Comparison of ENCODE assay signal across 19 cellular contexts in the genomic region with DNA sequence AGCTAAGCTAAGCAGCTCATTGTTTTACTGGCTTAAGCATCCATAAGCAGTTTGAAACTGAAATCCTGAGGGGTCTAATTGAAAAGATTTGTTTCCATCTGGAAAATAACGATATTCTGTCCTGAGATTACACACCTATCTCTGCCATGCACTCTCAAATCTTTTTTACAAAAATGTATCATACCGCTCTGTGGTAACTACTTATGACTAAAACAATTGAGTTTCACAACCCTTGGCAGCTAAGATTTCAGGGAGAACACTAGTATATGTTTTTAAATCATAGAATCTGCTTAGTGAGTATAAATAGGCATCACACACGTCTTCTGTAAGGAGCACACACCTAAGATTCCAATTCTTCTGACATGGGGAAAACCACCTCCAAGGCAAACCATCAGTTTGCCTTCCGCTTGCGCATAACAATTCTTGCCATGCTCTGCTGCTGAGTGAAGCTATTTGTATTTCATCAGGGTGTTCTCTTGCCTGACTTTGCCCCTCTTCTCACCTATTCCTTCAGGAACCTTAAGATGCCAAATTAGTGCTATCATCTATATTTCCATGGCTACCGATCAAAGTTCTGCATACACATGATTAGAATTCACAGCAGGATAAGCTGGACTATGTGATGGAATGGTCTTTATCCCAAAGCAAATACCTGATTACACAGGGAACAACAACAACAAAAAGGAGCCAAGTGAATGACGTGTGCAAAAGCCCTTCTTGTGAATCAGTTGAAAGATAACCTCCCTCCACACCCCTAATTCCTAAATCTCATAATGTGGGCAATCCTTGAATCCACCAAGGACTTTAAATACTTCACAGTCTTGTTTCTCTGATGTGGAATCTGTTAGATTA. TPM values are rescaled to one million over a fixed set of nuclear protein-coding genes. Genes with fewer than 3 reads are reported as not detected.
DNase-seq lines count a peak whose midpoint lies in the region; ATAC-seq and TF ChIP-seq lines count a peak whose summit lies in the region.
"Had no signal": no experiment of that assay in that cellular context is flagged by ENCODE, and none has a peak within 500 bp of the region (broad histone marks: within the 10 kb centered on the region; RNA-seq: fewer than 3 reads in every experiment).

No MANE protein-coding gene starts in this region.

- ATAC-seq in stimulated activated effector memory CD8-positive, alpha-beta T cell treated with anti-CD3 and anti-CD28 coated beads, Interleukin-12 subunit alpha, Interleukin-12 subunit beta, amount 100 ng/mL, for 72 hours, result peak; percentile 70
- ATAC-seq: A549, GM12878, HepG2, PC-3 had no signal

- H3K36me3 ChIP-seq in breast epithelium, result no peaks in the 10 kb centered on the region
- peaks cover 13 to 18% of the 10 kb centered on the region in 2 donors for H3K36me3 ChIP-seq in ascending aorta

- H3K27me3 ChIP-seq in breast epithelium, result no peaks in the 10 kb centered on the region
- H3K27me3 ChIP-seq in ascending aorta, result no peaks in the 10 kb centered on the region
- H3K27me3 ChIP-seq: MG63 had no signal

- H3K4me3 ChIP-seq in breast epithelium (no peak overlapping the region), fibroblast of pulmonary artery (replicated peaks; ENCODE audit: low read depth, low read length) (no peak overlapping the region), ascending aorta (no peak overlapping the region)
- H3K4me3 ChIP-seq: A549, GM12878, MG63 had no signal

- TF ChIP-seq POLR2A in breast epithelium (IDR thresholded peaks at IDR 0.05), result no peak

- H3K9me3 ChIP-seq in breast epithelium (no peaks in the 10 kb centered on the region), ascending aorta (no peaks in the 10 kb centered on the region)
- H3K9me3 ChIP-seq: A549, MG63 had no signal

- CTCF ChIA-PET in MCF 10A (lab: Yijun Ruan, JAX), result no interaction called here

- no peak overlapping the region for H3K27ac ChIP-seq in breast epithelium
- H3K27ac ChIP-seq in ascending aorta, result no peak overlapping the region
- H3K27ac ChIP-seq: A549, KMS-11 had no signal

- no peaks in the 10 kb centered on the region for H3K4me1 ChIP-seq in breast epithelium
- no peaks in the 10 kb centered on the region for H3K4me1 ChIP-seq in ascending aorta
- H3K4me1 ChIP-seq: A549 had no signal

- H3K9me3 Mint-ChIP-seq in MCF 10A (ENCODE audit: unreplicated experiment), result no peaks in the 10 kb centered on the region
- no peaks in the 10 kb centered on the region for H3K9me3 Mint-ChIP-seq in stimulated activated effector memory CD8-positive, alpha-beta T cell treated with anti-CD3 and anti-CD28 coated beads, Interleukin-12 subunit alpha, Interleukin-12 subunit beta, amount 100 ng/mL, for 72 hours
- H3K9me3 Mint-ChIP-seq: CD4-positive, CD25-positive, alpha-beta regulatory T cell had no signal

- POLR2A ChIA-PET in MCF 10A (lab: Yijun Ruan, JAX), result no interaction called here

- H3K36me3 Mint-ChIP-seq in MCF 10A (ENCODE audit: insufficient read depth, unreplicated experiment), result peaks cover 32% of the 10 kb centered on the region
- peaks cover 23% of the 10 kb centered on the region for H3K36me3 Mint-ChIP-seq in stimulated activated effector memory CD8-positive, alpha-beta T cell treated with anti-CD3 and anti-CD28 coated beads, Interleukin-12 subunit alpha, Interleukin-12 subunit beta, amount 100 ng/mL, for 72 hours

- no TSS peak for BruUV-seq in MCF 10A (replicated peaks; lab: Mats Ljungman, UMichigan)

- H3K27me3 Mint-ChIP-seq in MCF 10A (ENCODE audit: insufficient read depth, unreplicated experiment), result no peaks in the 10 kb centered on the region
- H3K27me3 Mint-ChIP-seq: CD4-positive, CD25-positive, alpha-beta regulatory T cell had no signal

- intact Hi-C loops in MCF 10A (cut with micrococcal nuclease) (no loop called here), breast epithelium (cut with DNase I; ENCODE audit: low total_unique reads) (no loop called here), ascending aorta (cut with DNase I) (no loop called here)

- no peak overlapping the region for H3K27ac Mint-ChIP-seq in MCF 10A (ENCODE audit: low read depth, unreplicated experiment)
- no peak overlapping the region for H3K27ac Mint-ChIP-seq in stimulated activated effector memory CD8-positive, alpha-beta T cell treated with anti-CD3 and anti-CD28 coated beads, Interleukin-12 subunit alpha, Interleukin-12 subunit beta, amount 100 ng/mL, for 72 hours

- H3K4me1 Mint-ChIP-seq in MCF 10A (ENCODE audit: insufficient read depth, unreplicated experiment), result no peaks in the 10 kb centered on the region
- H3K4me1 Mint-ChIP-seq in stimulated activated effector memory CD8-positive, alpha-beta T cell treated with anti-CD3 and anti-CD28 coated beads, Interleukin-12 subunit alpha, Interleukin-12 subunit beta, amount 100 ng/mL, for 72 hours, result no peaks in the 10 kb centered on the region

- in situ Hi-C loops in GM13977 (cut with MboI; ENCODE audit: low pct_unique_long_range_greater_than_20kb, low sequenced_read_pairs, unreplicated experiment), result no loop called here

- H3K4me3 Mint-ChIP-seq in MCF 10A (ENCODE audit: unreplicated experiment), result no peak overlapping the region
- no peak overlapping the region for H3K4me3 Mint-ChIP-seq in stimulated activated effector memory CD8-positive, alpha-beta T cell treated with anti-CD3 and anti-CD28 coated beads, Interleukin-12 subunit alpha, Interleukin-12 subunit beta, amount 100 ng/mL, for 72 hours
- H3K4me3 Mint-ChIP-seq: CD4-positive, CD25-positive, alpha-beta regulatory T cell had no signal

- no peak for TF ChIP-seq CTCF in MCF 10A (IDR thresholded peaks at IDR 0.05; ENCODE audit: unreplicated experiment)
- TF ChIP-seq CTCF in breast epithelium (IDR thresholded peaks at IDR 0.05), result no peak
- TF ChIP-seq CTCF in fibroblast of pulmonary artery (IDR thresholded peaks at IDR 0.05; ENCODE audit: low read length, missing control alignments), result no peak
- TF ChIP-seq CTCF in GM13977 (IDR thresholded peaks at IDR 0.05; ENCODE audit: extremely low read depth, insufficient read depth, missing control alignments), result no peak
- no peak for TF ChIP-seq CTCF in ascending aorta (IDR thresholded peaks at IDR 0.05)

- peak; percentile 3 for DNase-seq in MCF 10A (ENCODE audit: unreplicated experiment)
- no peak for DNase-seq in breast epithelium (ENCODE audit: low spot score in 2 of 2)
- peak; percentile 69 for DNase-seq in amniotic epithelial cell (ENCODE audit: low read depth)
- peak; percentile 34 for DNase-seq in fibroblast of pulmonary artery (ENCODE audit: low read depth)
- DNase-seq in stimulated activated effector memory CD8-positive, alpha-beta T cell treated with anti-CD3 and anti-CD28 coated beads, Interleukin-12 subunit alpha, Interleukin-12 subunit beta, amount 100 ng/mL, for 72 hours (ENCODE audit: low spot score in 2 of 2), result no peak
- DNase-seq in OCI-M1 (lab: John Stamatoyannopoulos, UW), result no peak
- DNase-seq in GM13977 (ENCODE audit: low spot score), result no peak
- DNase-seq in ascending aorta (ENCODE audit: low spot score in 2 of 2), result no peak
- DNase-seq: AML-193; CD4-positive, CD25-positive, alpha-beta regulatory T cell; DMS79; MG63; NCI-H2029 treated with DMSO at 0.1 percent for 48 hours; NCI-H524; PC-3 had no signal

RNA-seq across cellular contexts. Expression of a gene that starts 40.9 kb away (rescaled TPM):
- 27.8 and 31.6 TPM in 2 replicates for total RNA-seq in MCF 10A (2022)
- 10 to 100 TPM; 29.6 to 48.6 (median 36.7) TPM for total RNA-seq in breast epithelium
- total RNA-seq in ascending aorta, result 3.4 TPM

Comparison
In these comparisons a context has a peak if more than half of its experiments do, and no peak if none do; other contexts are left out.
1. DNase-seq: peak in MCF 10A (single experiment), amniotic epithelial cell (single experiment) and fibroblast of pulmonary artery (single experiment); none in breast epithelium (0 of 2), stimulated activated effector memory CD8-positive, alpha-beta T cell treated with anti-CD3 and anti-CD28 coated beads, Interleukin-12 subunit alpha, Interleukin-12 subunit beta, amount 100 ng/mL, for 72 hours (0 of 2), OCI-M1 (single experiment), GM13977 (single experiment) and ascending aorta (0 of 2).